27 cellular contexts compared by ENCODE assay signal in the genomic region with DNA sequence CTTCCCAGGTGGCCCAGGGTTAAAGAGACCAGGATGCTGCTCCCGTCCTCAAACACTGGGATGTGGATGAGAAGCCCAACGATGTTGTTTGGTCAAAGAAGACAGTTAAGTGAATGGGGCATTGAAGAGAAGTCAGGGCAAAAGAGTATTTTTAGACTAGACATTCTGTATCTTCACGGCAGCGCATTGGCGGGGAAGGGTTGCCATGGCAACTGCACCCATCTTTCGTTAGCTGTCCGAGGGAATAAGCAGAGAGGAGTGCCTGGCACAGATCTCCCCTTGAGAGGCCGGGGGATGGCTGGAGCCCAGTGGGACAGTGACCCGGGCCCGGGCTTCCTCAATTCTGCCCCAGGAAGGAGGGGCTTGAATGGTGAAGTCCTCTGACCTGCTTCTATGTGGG. TPM values are rescaled to one million over a fixed set of nuclear protein-coding genes. Genes with fewer than 3 reads are reported as not detected.
DNase-seq lines count a peak whose midpoint lies in the region; ATAC-seq and TF ChIP-seq lines count a peak whose summit lies in the region.
"Had no signal": no experiment of that assay in that cellular context is flagged by ENCODE, and none has a peak within 500 bp of the region (broad histone marks: within the 10 kb centered on the region; RNA-seq: fewer than 3 reads in every experiment).

No MANE protein-coding gene starts in this region.

- intact Hi-C loops in cardiac septum (cut with DNase I): no loop called here
- intact Hi-C loops in left ventricle myocardium superior (cut with micrococcal nuclease): no loop called here
- intact Hi-C loops in testis (cut with DNase I; ENCODE audit: low total_unique reads): no loop called here

- H3K27ac ChIP-seq in testis (no peak overlapping the region), osteoblast (ENCODE audit: low read depth, low read length) (no peak overlapping the region)
- H3K27ac ChIP-seq: BLaER1 treated with 17β-estradiol and CSF1 and Interleukin-3, amounts not matched to agents 10 nM and 100 nM; GM23248; HL-60 had no signal

- no peaks in the 10 kb centered on the region for H3K36me3 ChIP-seq in testis (ENCODE audit: low read depth, missing control alignments)
- no peaks in the 10 kb centered on the region for H3K36me3 ChIP-seq in osteoblast (ENCODE audit: insufficient read depth, low read length)
- H3K36me3 ChIP-seq: BLaER1 treated with 17β-estradiol and CSF1 and Interleukin-3, amounts not matched to agents 10 nM and 100 nM; HAP-1 had no signal

- H2AFZ ChIP-seq in osteoblast (ENCODE audit: low read length): no peak overlapping the region
- H2AFZ ChIP-seq: GM23248 had no signal

- H3K4me2 ChIP-seq in osteoblast (ENCODE audit: insufficient read depth, low read length): no peak overlapping the region
- H3K4me2 ChIP-seq: BLaER1 treated with 17β-estradiol and CSF1 and Interleukin-3, amounts not matched to agents 10 nM and 100 nM had no signal

- H3K27me3 ChIP-seq in testis (no peaks in the 10 kb centered on the region), osteoblast (ENCODE audit: insufficient read depth, low read length) (no peaks in the 10 kb centered on the region)

- H3K4me3 ChIP-seq in testis (no peak overlapping the region), osteoblast (ENCODE audit: insufficient read depth, low read length) (no peak overlapping the region)
- H3K4me3 ChIP-seq: BLaER1 treated with 17β-estradiol and CSF1 and Interleukin-3, amounts not matched to agents 10 nM and 100 nM; GM23248; HAP-1 had no signal

- no peak for TF ChIP-seq POLR2A in testis (IDR thresholded peaks at IDR 0.05)

- 68 to 84% methylated on average over 9 to 10 of the region's 10 CpGs for WGBS in testis, 2 donors

- TF ChIP-seq CTCF in testis (IDR thresholded peaks at IDR 0.05) (no peak), osteoblast (IDR thresholded peaks at IDR 0.05; ENCODE audit: extremely low read depth, low read depth, low read length) (no peak)

- no peaks in the 10 kb centered on the region for H3K4me1 ChIP-seq in testis
- no peaks in the 10 kb centered on the region for H3K4me1 ChIP-seq in osteoblast (ENCODE audit: insufficient read depth, low read length)
- H3K4me1 ChIP-seq: HAP-1 had no signal

- DNase-seq in cardiac septum (ENCODE audit: low spot score): peak; percentile 41
- no peak for DNase-seq in left ventricle myocardium superior
- DNase-seq in cerebellar cortex (ENCODE audit: low spot score): peak; percentile 66
- DNase-seq in medulla oblongata (ENCODE audit: extremely low spot score): peak; percentile 41
- DNase-seq in putamen (ENCODE audit: low spot score): peak; percentile 27
- no peak for DNase-seq in testis
- no peak for DNase-seq in osteoblast (ENCODE audit: insufficient read length, low spot score, missing footprints)
- DNase-seq: Calu3; CD8-positive, alpha-beta T cell; DMS79; GM23248; IMR-90; Karpas-422; NCI-H1436 treated with DMSO at 0.1 percent for 48 hours; NCI-H2029 treated with DMSO at 0.1 percent for 48 hours; NCI-H510A; NCI-H82; PC-3; RPMI8226; SHP77 treated with DMSO at 0.1 percent for 48 hours had no signal

- no peaks in the 10 kb centered on the region for H4K20me1 ChIP-seq in osteoblast (ENCODE audit: insufficient read depth, low read length)
- H4K20me1 ChIP-seq: BLaER1 treated with 17β-estradiol and CSF1 and Interleukin-3, amounts not matched to agents 10 nM and 100 nM had no signal

- no peaks in the 10 kb centered on the region for H3K9me3 ChIP-seq in testis
- H3K9me3 ChIP-seq in osteoblast (ENCODE audit: low read depth, low read length): no peaks in the 10 kb centered on the region
- H3K9me3 ChIP-seq: BLaER1 treated with 17β-estradiol and CSF1 and Interleukin-3, amounts not matched to agents 10 nM and 100 nM; HAP-1 had no signal

- ATAC-seq in left ventricle myocardium superior: no peak
- ATAC-seq in HG02610 (IDR thresholded peaks at IDR 0.05; ENCODE audit: unreplicated experiment): no peak
- ATAC-seq: CD8-positive, alpha-beta T cell; PC-3 had no signal

- H3K79me2 ChIP-seq in osteoblast (ENCODE audit: insufficient read depth, low read length): no peaks in the 10 kb centered on the region

RNA-seq across cellular contexts. Expression of a gene that starts 56.4 kb away (rescaled TPM):
- total RNA-seq in cardiac septum: not detected
- total RNA-seq in left ventricle myocardium superior: not detected
- total RNA-seq in testis: under 1 TPM; 0.19 to 0.71 TPM
- 0.20 TPM for polyA plus RNA-seq in testis (ENCODE audit: insufficient read depth, low read depth, low replicate concordance)
- not detected in 2 replicates for total RNA-seq in osteoblast
- total RNA-seq: A673; Calu3; CD8-positive, alpha-beta T cell; GM23248; HT1080; IMR-90; MCF 10A; PC-3 had no signal
- polyA plus RNA-seq: GM23248, IMR-90 had no signal

Comparison
In these comparisons a context has a peak if more than half of its experiments do, and no peak if none do; other contexts are left out.
1. DNase-seq: peak in cardiac septum (single experiment), cerebellar cortex (single experiment), medulla oblongata (single experiment) and putamen (single experiment); none in left ventricle myocardium superior (single experiment), testis (single experiment) and osteoblast (single experiment).